25 cellular contexts compared by ENCODE assay signal in genomic region chr11:61985863-61986262, GRCh38. TPM values are rescaled to one million over a fixed set of nuclear protein-coding genes. Genes with fewer than 3 reads are reported as not detected.
A peak's percentile ranks its signal among the peaks of the same experiment; 100 is the strongest.
DNase-seq lines count a peak whose midpoint lies in the region; ATAC-seq and TF ChIP-seq lines count a peak whose summit lies in the region.
"Had no signal": no experiment of that assay in that cellular context is flagged by ENCODE, and none has a peak within 500 bp of the region (broad histone marks: within the 10 kb centered on the region; RNA-seq: fewer than 3 reads in every experiment).

No MANE protein-coding gene starts in this region.

- no peaks in the 10 kb centered on the region for H3K79me2 ChIP-seq in mammary epithelial cell (ENCODE audit: insufficient read depth, low read length)

- intact Hi-C loops in mammary epithelial cell (cut with micrococcal nuclease) (no loop called here), MCF 10A (cut with micrococcal nuclease) (no loop called here)

- no peak for TF ChIP-seq CTCF in mammary epithelial cell (conservative IDR thresholded peaks at IDR 0.05 in 1 of 2, IDR thresholded peaks at IDR 0.05 in 1 of 2; ENCODE audit: extremely low read depth in 1 of 2, insufficient read depth in 1 of 2, low read depth in 1 of 2, low read length in 2 of 2)
- TF ChIP-seq CTCF in MCF 10A (IDR thresholded peaks at IDR 0.05; ENCODE audit: unreplicated experiment) = no peak
- TF ChIP-seq CTCF in epithelial cell of esophagus (IDR thresholded peaks at IDR 0.05; ENCODE audit: insufficient read depth, low read depth, low read length, missing control alignments) = no peak
- no peak for TF ChIP-seq CTCF in mesothelial cell of epicardium (IDR thresholded peaks at IDR 0.05; ENCODE audit: unreplicated experiment)
- TF ChIP-seq CTCF in type B pancreatic cell (conservative IDR thresholded peaks at IDR 0.05) = no peak

- in situ Hi-C loops in mammary epithelial cell (cut with MboI; ENCODE audit: low sequenced_read_pairs in 2 of 2) = no loop called here

- CTCF ChIA-PET in mammary epithelial cell (lab: Charles Lee; ENCODE audit: low non-redundant PET) (no interaction called here), MCF 10A (lab: Yijun Ruan, JAX) (interaction anchor here (0.5 to 1.3 kb wide), 5 partner anchors 13 to 123 kb away, joined by 3 to 5 read pairs (median 3); no protein-coding TSS in a partner anchor)

- H2AFZ ChIP-seq in mammary epithelial cell (ENCODE audit: low read depth, low read length) = no peak overlapping the region
- H2AFZ ChIP-seq: neural progenitor cell had no signal

- dilution Hi-C loops in mammary epithelial cell (cut with HindIII; ENCODE audit: low sequenced_read_pairs) = no loop called here

- no peak overlapping the region for H3K4me2 ChIP-seq in mammary epithelial cell (ENCODE audit: insufficient read depth, low read depth, low read length)
- H3K4me2 ChIP-seq: neural progenitor cell had no signal

- ATAC-seq in HG03045 (IDR thresholded peaks at IDR 0.05; ENCODE audit: unreplicated experiment) = no peak
- ATAC-seq: CD8-positive, alpha-beta T cell; stimulated activated naive CD8-positive, alpha-beta T cell treated with anti-CD3 and anti-CD28 coated beads, Interleukin-15, Interleukin-2, amounts not matched to agents 100 U/mL and 50 U/mL, for 24 hours had no signal

- DNase-seq in mammary epithelial cell (peak; percentile 32), MCF 10A (ENCODE audit: unreplicated experiment) (no peak), epithelial cell of esophagus (ENCODE audit: low read depth) (peak; percentile 78), mesothelial cell of epicardium (ENCODE audit: low spot score in 2 of 2, unreplicated experiment in 2 of 2) (no peak), type B pancreatic cell (ENCODE audit: extremely low spot score, unreplicated experiment) (no peak), LoVo (ENCODE audit: low spot score) (no peak)
- no peak for DNase-seq in stimulated activated naive CD4-positive, alpha-beta T cell treated with Interleukin-2 at 50 U/mL for 16 hours (lab: John Stamatoyannopoulos, UW)
- DNase-seq: activated CD4-positive, alpha-beta T cell treated with anti-CD3 and anti-CD28 coated beads for 4 hours; activated CD8-positive, alpha-beta memory T cell treated with anti-CD3 and anti-CD28 coated beads for 24 hours; activated gamma-delta T cell; activated naive CD8-positive, alpha-beta T cell treated with anti-CD3 and anti-CD28 coated beads, Interleukin-2, amount 10 ng/mL, durations not matched to agents 7 days and 5 days; activated T-cell treated with anti-CD3 and anti-CD28 coated beads, Interleukin-2, amount 50 U/mL, for 1 hour; CD8-positive, alpha-beta T cell; NCI-H1694; NCI-H510A; stimulated activated naive CD8-positive, alpha-beta T cell treated with anti-CD3 and anti-CD28 coated beads, Interleukin-15, Interleukin-2, amounts not matched to agents 100 U/mL and 50 U/mL, for 24 hours had no signal

- H3K9me3 Mint-ChIP-seq in MCF 10A (ENCODE audit: unreplicated experiment) (peaks cover 29% of the 10 kb centered on the region), mesothelial cell of epicardium (peaks cover 43% of the 10 kb centered on the region), type B pancreatic cell (peaks cover 7% of the 10 kb centered on the region)

- H3K9me3 ChIP-seq in mammary epithelial cell (replicated peaks; ENCODE audit: insufficient read depth, low read length) = no peaks in the 10 kb centered on the region
- H3K9me3 ChIP-seq: thoracic aorta had no signal

- POLR2A ChIA-PET in MCF 10A (lab: Yijun Ruan, JAX) = interaction anchor here (1.2 to 27.4 kb wide), 3 partner anchors 13 to 52 kb away, joined by 3 to 1703 read pairs (median 216); partner anchors contain the start of gene FTH1

- H3K36me3 Mint-ChIP-seq in MCF 10A (ENCODE audit: insufficient read depth, unreplicated experiment) (no peaks in the 10 kb centered on the region), mesothelial cell of epicardium (peaks cover 16% of the 10 kb centered on the region), type B pancreatic cell (peaks cover 7% of the 10 kb centered on the region)

- WGBS in mammary epithelial cell (ENCODE audit: low coverage, missing lambda C conversion rate) = 93% methylated on average over 5 of the region's 5 CpGs

- H3K27me3 Mint-ChIP-seq in MCF 10A (ENCODE audit: insufficient read depth, unreplicated experiment) (no peaks in the 10 kb centered on the region), mesothelial cell of epicardium (ENCODE audit: low read depth) (no peaks in the 10 kb centered on the region), type B pancreatic cell (no peaks in the 10 kb centered on the region)

- H3K4me3 Mint-ChIP-seq in MCF 10A (ENCODE audit: unreplicated experiment) = no peak overlapping the region
- no peak overlapping the region for H3K4me3 Mint-ChIP-seq in mesothelial cell of epicardium
- peak overlapping the region; percentile 64 for H3K4me3 Mint-ChIP-seq in type B pancreatic cell
- H3K4me3 Mint-ChIP-seq: activated naive CD8-positive, alpha-beta T cell treated with anti-CD3 and anti-CD28 coated beads, Interleukin-2, amount 10 ng/mL, durations not matched to agents 7 days and 5 days; CD8-positive, alpha-beta T cell; central memory CD8-positive, alpha-beta T cell; neural progenitor cell had no signal

- BruUV-seq in mammary epithelial cell (replicated peaks; lab: Mats Ljungman, UMichigan) = no TSS peak
- no TSS peak for BruUV-seq in MCF 10A (replicated peaks; lab: Mats Ljungman, UMichigan)

- H3K4me1 ChIP-seq in mammary epithelial cell (ENCODE audit: insufficient read depth, low read length) = peaks cover 11% of the 10 kb centered on the region
- H3K4me1 ChIP-seq: HAP-1 had no signal

- H3K4me1 Mint-ChIP-seq in MCF 10A (ENCODE audit: insufficient read depth, unreplicated experiment) (peaks cover 5% of the 10 kb centered on the region), mesothelial cell of epicardium (peaks cover 20% of the 10 kb centered on the region), type B pancreatic cell (ENCODE audit: unreplicated experiment) (peaks cover 16% of the 10 kb centered on the region)
- H3K4me1 Mint-ChIP-seq: central memory CD8-positive, alpha-beta T cell had no signal

- H3K4me3 ChIP-seq in mammary epithelial cell (replicated peaks in 1 of 3; ENCODE audit: insufficient read depth in 1 of 3, low read depth in 2 of 3, low read length in 3 of 3) (no peak overlapping the region), epithelial cell of esophagus (ENCODE audit: low read length) (no peak overlapping the region)
- H3K4me3 ChIP-seq: HAP-1, neural progenitor cell, thoracic aorta had no signal

- no peaks in the 10 kb centered on the region for H4K20me1 ChIP-seq in mammary epithelial cell (ENCODE audit: insufficient read depth, low read length)

- no peak overlapping the region for H3K27ac ChIP-seq in mammary epithelial cell (ENCODE audit: insufficient read depth, low read depth, low read length)
- H3K27ac ChIP-seq: neural progenitor cell, thoracic aorta, VCaP had no signal

- H3K27me3 ChIP-seq in mammary epithelial cell (ENCODE audit: insufficient read depth, low read length) = no peaks in the 10 kb centered on the region
- H3K27me3 ChIP-seq: neural progenitor cell had no signal

- no peaks in the 10 kb centered on the region for H3K36me3 ChIP-seq in mammary epithelial cell (ENCODE audit: insufficient read depth, low read length)
- H3K36me3 ChIP-seq: HAP-1, neural progenitor cell, thoracic aorta had no signal

- H3K27ac Mint-ChIP-seq in MCF 10A (ENCODE audit: low read depth, unreplicated experiment) (no peak overlapping the region), mesothelial cell of epicardium (peak overlapping the region; percentile 24), type B pancreatic cell (peak overlapping the region; percentile 78)
- H3K27ac Mint-ChIP-seq: activated naive CD8-positive, alpha-beta T cell treated with anti-CD3 and anti-CD28 coated beads, Interleukin-2, amount 10 ng/mL, durations not matched to agents 7 days and 5 days; CD8-positive, alpha-beta T cell; neural progenitor cell had no signal

- H3K9ac ChIP-seq in mammary epithelial cell (ENCODE audit: insufficient read depth, low read length) = no peak overlapping the region
- H3K9ac ChIP-seq: neural progenitor cell had no signal

RNA-seq across cellular contexts. Expression of gene FTH1, which starts 18.4 kb away (rescaled TPM):
- total RNA-seq in mammary epithelial cell (1,000 to 10,000 TPM; 2,122 to 4,396 TPM), MCF 10A (2022) (8,367 and 15,492 TPM in 2 replicates), mesothelial cell of epicardium (1,419 to 1,500 TPM (median 1,460 TPM) in 3 replicates), type B pancreatic cell (ENCODE audit: low replicate concordance) (1,346 and 2,108 TPM in 2 replicates)
- polyA plus RNA-seq in mammary epithelial cell = 3,424 TPM
- 11,932 TPM for polyA minus RNA-seq in mammary epithelial cell

RNA-seq across cellular contexts. Expression of gene BEST1, which starts 35.7 kb away (rescaled TPM):
- total RNA-seq in mammary epithelial cell = under 1 TPM; 0.24 to 0.67 TPM
- 0.14 TPM for polyA plus RNA-seq in mammary epithelial cell
- polyA minus RNA-seq in mammary epithelial cell = 0.26 TPM
- total RNA-seq in MCF 10A (2022) = 2.5 and 3.2 TPM in 2 replicates
- 0.64 to 1.1 TPM (median 0.90 TPM) in 3 replicates for total RNA-seq in mesothelial cell of epicardium
- total RNA-seq in type B pancreatic cell (ENCODE audit: low replicate concordance) = 0.14 and 0.31 TPM in 2 replicates
- total RNA-seq: endothelial cell of umbilical vein; glomerular endothelial cell; T-helper 2 cell treated with Interferon-gamma antibody and Interleukin-4, amounts not matched to agents 100 ng/mL and 5 ng/mL, for 36 hours had no signal

Comparison
In these comparisons a context has a peak if more than half of its experiments do, and no peak if none do; other contexts are left out.
1. DNase-seq: peak in mammary epithelial cell (single experiment) and epithelial cell of esophagus (single experiment); none in MCF 10A (single experiment), mesothelial cell of epicardium (0 of 2), type B pancreatic cell (single experiment), LoVo (single experiment) and stimulated activated naive CD4-positive, alpha-beta T cell treated with Interleukin-2 at 50 U/mL for 16 hours (single experiment).